5 cellular contexts compared by ENCODE assay signal in the genomic region with DNA sequence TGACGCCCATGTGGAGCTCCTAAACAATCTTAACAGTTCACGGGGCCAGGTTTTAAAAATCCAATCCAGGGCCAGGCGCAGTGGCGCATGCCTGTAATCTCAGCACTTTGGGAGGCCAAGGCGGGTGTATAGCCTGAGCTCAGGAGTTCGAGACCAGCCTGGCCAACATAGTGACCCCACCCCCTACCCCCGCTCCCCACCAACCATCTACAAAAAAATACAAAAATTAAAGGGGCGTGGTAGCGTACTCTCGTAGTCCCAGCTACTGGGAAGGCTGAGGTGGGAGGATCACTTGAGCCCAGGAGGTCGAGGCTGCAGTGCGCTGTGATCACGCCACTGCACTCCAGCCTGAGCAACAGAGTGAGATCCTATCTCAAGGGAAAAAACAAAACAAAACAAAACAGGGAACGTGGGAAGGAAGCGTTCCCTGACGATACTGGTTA. TPM values are rescaled to one million over a fixed set of nuclear protein-coding genes. Genes with fewer than 3 reads are reported as not detected.
A peak's percentile ranks its signal among the peaks of the same experiment; 100 is the strongest.
DNase-seq lines count a peak whose midpoint lies in the region; ATAC-seq and TF ChIP-seq lines count a peak whose summit lies in the region.

No MANE protein-coding gene starts in this region.

- peaks cover 21% of the 10 kb centered on the region for H3K36me3 ChIP-seq in SK-N-MC (ENCODE audit: insufficient read depth, low read length)

- DNase-seq in SK-N-MC (ENCODE audit: low read depth, low spot score), result no peak
- DNase-seq in foreskin keratinocyte, result no peak
- no peak for DNase-seq in DMS 273 (lab: John Stamatoyannopoulos, UW; ENCODE audit: unreplicated experiment)

- H3K27ac ChIP-seq in SK-N-MC (peak overlapping the region; percentile 86), foreskin keratinocyte (peak overlapping the region; percentile 63), temporal lobe (ENCODE audit: low read depth, low read length) (peak overlapping the region; percentile 95)

- no peaks in the 10 kb centered on the region for H3K27me3 ChIP-seq in foreskin keratinocyte

- TF ChIP-seq CTCF in foreskin keratinocyte (conservative IDR thresholded peaks at IDR 0.05), result no peak

- H3K9ac ChIP-seq in SK-N-MC (ENCODE audit: insufficient read length), result peak overlapping the region; percentile 97

- H3K9me3 ChIP-seq in SK-N-MC (ENCODE audit: low read depth, low read length), result no peaks in the 10 kb centered on the region

- peaks cover 9% of the 10 kb centered on the region for H3K4me1 ChIP-seq in foreskin keratinocyte

- peak overlapping the region; percentile 95 for H3K4me3 ChIP-seq in SK-N-MC

- no peak for ATAC-seq in foreskin keratinocyte
- ATAC-seq in GM18519 (IDR thresholded peaks at IDR 0.05; ENCODE audit: low FRiP score, unreplicated experiment), result no peak

RNA-seq across cellular contexts. Expression of a gene that starts 0.7 kb away (rescaled TPM):
- total RNA-seq in foreskin keratinocyte (44.9 and 52.0 TPM in 2 replicates), temporal lobe (24.1 TPM)
- polyA plus RNA-seq in foreskin keratinocyte, result 65.2 and 68.0 TPM in 2 replicates

RNA-seq across cellular contexts. Expression of a gene that starts 15.6 kb away (rescaled TPM):
- not detected in 2 replicates for total RNA-seq in foreskin keratinocyte
- polyA plus RNA-seq in foreskin keratinocyte, result not detected in 2 replicates
- total RNA-seq in temporal lobe, result not detected

RNA-seq across cellular contexts. Expression of a gene that starts 41.1 kb away (rescaled TPM):
- total RNA-seq in foreskin keratinocyte (40.6 and 42.4 TPM in 2 replicates), temporal lobe (22.9 TPM)
- 26.9 and 33.3 TPM in 2 replicates for polyA plus RNA-seq in foreskin keratinocyte

RNA-seq across cellular contexts. Expression of a gene that starts 41.5 kb away (rescaled TPM):
- 72.7 and 118 TPM in 2 replicates for total RNA-seq in foreskin keratinocyte
- polyA plus RNA-seq in foreskin keratinocyte, result 267 and 278 TPM in 2 replicates
- total RNA-seq in temporal lobe, result 14.5 TPM

RNA-seq across cellular contexts. Expression of a gene that starts 41.6 kb away (rescaled TPM):
- total RNA-seq in foreskin keratinocyte (284 and 286 TPM in 2 replicates), temporal lobe (68.4 TPM)
- 424 and 432 TPM in 2 replicates for polyA plus RNA-seq in foreskin keratinocyte
